14 cellular contexts compared by ENCODE assay signal in genomic region chr18:8050616-8051314, GRCh38.
"Had no signal": no experiment of that assay in that cellular context is flagged by ENCODE, and none has a peak within 500 bp of the region (broad histone marks: within the 10 kb centered on the region; RNA-seq: fewer than 3 reads in every experiment).

No MANE protein-coding gene starts in this region.

- DNase-seq: activated gamma-delta T cell; activated naive CD8-positive, alpha-beta T cell treated with anti-CD3 and anti-CD28 coated beads, Interleukin-2, amount 10 ng/mL, durations not matched to agents 7 days and 5 days; anterior cingulate cortex; effector CD4-positive, alpha-beta T cell; islet precursor cell; occipital lobe; right cardiac atrium; small intestine had no signal

- H3K36me3 Mint-ChIP-seq: activated naive CD8-positive, alpha-beta T cell treated with anti-CD3 and anti-CD28 coated beads, Interleukin-2, amount 10 ng/mL, durations not matched to agents 7 days and 5 days; natural killer cell treated with Interleukin-12 subunit alpha and Interleukin-12 subunit beta and Interleukin-15 and Interleukin-18, amount 100 ng/mL, for 72 hours had no signal

- H3K9me3 Mint-ChIP-seq: activated naive CD8-positive, alpha-beta T cell treated with anti-CD3 and anti-CD28 coated beads, Interleukin-2, amount 10 ng/mL, durations not matched to agents 7 days and 5 days; natural killer cell treated with Interleukin-12 subunit alpha and Interleukin-12 subunit beta and Interleukin-15 and Interleukin-18, amount 100 ng/mL, for 72 hours; T-helper 2 cell treated with Interferon-gamma antibody and Interleukin-4, amounts not matched to agents 5 μg/mL and 100 μg/mL, for 36 hours had no signal

- ATAC-seq: gastroesophageal sphincter; left lobe of liver; natural killer cell treated with Interleukin-12 subunit alpha and Interleukin-12 subunit beta and Interleukin-15 and Interleukin-18, amount 100 ng/mL, for 72 hours had no signal

- H3K36me3 ChIP-seq: gastroesophageal sphincter, tibial nerve had no signal

- H3K27ac ChIP-seq: gastroesophageal sphincter, tibial nerve had no signal

- H3K4me1 Mint-ChIP-seq: activated naive CD8-positive, alpha-beta T cell treated with anti-CD3 and anti-CD28 coated beads, Interleukin-2, amount 10 ng/mL, durations not matched to agents 7 days and 5 days had no signal

- H3K27me3 Mint-ChIP-seq: progenitor cell of endocrine pancreas had no signal

- H3K4me3 ChIP-seq: gastroesophageal sphincter, tibial nerve had no signal

- H3K27ac Mint-ChIP-seq: activated naive CD8-positive, alpha-beta T cell treated with anti-CD3 and anti-CD28 coated beads, Interleukin-2, amount 10 ng/mL, durations not matched to agents 7 days and 5 days; natural killer cell treated with Interleukin-12 subunit alpha and Interleukin-12 subunit beta and Interleukin-15 and Interleukin-18, amount 100 ng/mL, for 72 hours; progenitor cell of endocrine pancreas; T-helper 2 cell treated with Interferon-gamma antibody and Interleukin-4, amounts not matched to agents 5 μg/mL and 100 μg/mL, for 36 hours had no signal

- H3K27me3 ChIP-seq: gastroesophageal sphincter, tibial nerve had no signal

- H3K4me3 Mint-ChIP-seq: activated naive CD8-positive, alpha-beta T cell treated with anti-CD3 and anti-CD28 coated beads, Interleukin-2, amount 10 ng/mL, durations not matched to agents 7 days and 5 days; natural killer cell treated with Interleukin-12 subunit alpha and Interleukin-12 subunit beta and Interleukin-15 and Interleukin-18, amount 100 ng/mL, for 72 hours; T-helper 2 cell treated with Interferon-gamma antibody and Interleukin-4, amounts not matched to agents 5 μg/mL and 100 μg/mL, for 36 hours had no signal

- H3K9me3 ChIP-seq: gastroesophageal sphincter, tibial nerve had no signal
